In the genomic region with DNA sequence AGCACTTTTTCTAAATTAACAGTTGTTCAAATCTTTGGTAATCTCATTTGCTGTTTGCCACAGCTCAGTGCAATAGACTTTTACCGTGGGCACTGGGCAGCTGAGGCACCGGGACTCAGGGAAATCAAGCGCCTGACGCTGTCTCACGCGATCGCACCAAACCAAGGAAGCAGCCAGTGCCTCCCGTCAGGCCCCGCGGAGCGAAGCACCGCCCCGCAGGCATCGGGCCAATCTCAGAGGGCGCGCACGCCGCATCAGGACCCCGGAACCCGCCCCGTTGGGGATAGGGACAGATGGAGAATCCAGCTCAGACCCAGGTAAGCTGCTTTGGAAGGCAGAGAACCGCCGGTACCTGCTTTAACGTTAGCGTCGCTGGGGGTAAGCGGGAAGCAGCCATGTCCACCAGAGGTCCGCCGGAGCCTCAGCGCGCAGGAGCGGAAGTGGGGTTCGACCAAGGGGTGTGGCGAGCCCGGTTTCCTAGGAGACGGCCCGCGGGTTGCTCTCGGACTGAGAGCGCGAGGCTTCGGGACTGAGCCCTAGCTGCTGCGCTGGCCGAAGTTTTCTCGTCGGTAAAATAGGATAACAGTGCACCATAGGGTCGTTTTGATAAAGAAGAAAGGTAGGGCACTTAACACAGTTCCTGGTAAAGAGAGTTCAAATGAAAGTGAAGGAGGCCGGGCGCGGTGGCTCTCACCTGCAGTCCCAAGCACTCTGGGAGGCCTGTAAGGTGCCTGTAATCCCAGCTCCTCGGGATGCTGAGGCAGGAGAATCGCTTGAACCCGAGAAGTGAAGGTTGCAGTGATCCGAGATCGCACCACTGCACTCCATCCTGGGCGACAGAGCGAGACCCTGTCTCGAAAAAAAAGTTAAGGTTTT, we compare ENCODE assay signal across 8 cellular contexts. TPM values are rescaled to one million over a fixed set of nuclear protein-coding genes. Genes with fewer than 3 reads are reported as not detected.
DNase-seq lines count a peak whose midpoint lies in the region; ATAC-seq, FAIRE-seq and TF ChIP-seq lines count a peak whose summit lies in the region.

A gene with protein sequence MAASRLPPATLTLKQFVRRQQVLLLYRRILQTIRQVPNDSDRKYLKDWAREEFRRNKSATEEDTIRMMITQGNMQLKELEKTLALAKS (minus strand): TSS at position 428 of the 876 bp plus-strand sequence. CDS start 31 bp downstream, at position 397.

- peak within 1 kb of the TSS; percentile 99 for H3K27ac Mint-ChIP-seq in activated T-cell treated with anti-CD3 and anti-CD28 coated beads, Interleukin-2, amount 50 U/mL, for 72 hours

- no peaks in the 10 kb centered on the region for H3K9me3 ChIP-seq in KOPT-K1 (ENCODE audit: insufficient read depth, low read length, poor library complexity, severe bottlenecking)
- H3K9me3 ChIP-seq in esophagus squamous epithelium, result no peaks in the 10 kb centered on the region

- H3K4me1 ChIP-seq in esophagus squamous epithelium, result peaks cover 0 to 22% (median 8%) of the 10 kb centered on the region in 3 donors

- peak within 1 kb of the TSS; percentile 81 to 97 for H3K4me3 Mint-ChIP-seq in activated T-cell treated with anti-CD3 and anti-CD28 coated beads, Interleukin-2, amount 50 U/mL, for 72 hours

- H3K27me3 Mint-ChIP-seq in activated T-cell treated with anti-CD3 and anti-CD28 coated beads, Interleukin-2, amount 50 U/mL, for 72 hours (ENCODE audit: low read depth), result no peaks in the 10 kb centered on the region

- H3K4me1 Mint-ChIP-seq in activated T-cell treated with anti-CD3 and anti-CD28 coated beads, Interleukin-2, amount 50 U/mL, for 72 hours (ENCODE audit: low read depth), result peaks cover 32% of the 10 kb centered on the region

- H3K9me3 Mint-ChIP-seq in activated T-cell treated with anti-CD3 and anti-CD28 coated beads, Interleukin-2, amount 50 U/mL, for 72 hours, result no peaks in the 10 kb centered on the region

- no peak for FAIRE-seq in RCC 7860 (lab: Jason Lieb, UNC)

- peak in 1 of 6 experiments; percentile 32 for TF ChIP-seq CTCF in esophagus squamous epithelium (IDR thresholded peaks at IDR 0.05)

- H3K36me3 ChIP-seq in KOPT-K1 (ENCODE audit: insufficient read depth, low read length) (peaks cover 51% of the 10 kb centered on the region), esophagus squamous epithelium (peaks cover 0 to 48% (median 4%) of the 10 kb centered on the region in 3 donors)

- 5 to 15% methylated on average over 9 to 16 of the region's 58 CpGs for WGBS in esophagus squamous epithelium, 2 donors

- H3K27ac ChIP-seq in KOPT-K1 (ENCODE audit: low read depth, low read length, poor library complexity, severe bottlenecking) (peak within 1 kb of the TSS; percentile 92), esophagus squamous epithelium (peak within 1 kb of the TSS; percentile 89 to 98 (median 93))

- intact Hi-C loops in esophagus squamous epithelium (cut with DNase I), result no loop called here

- no peaks in the 10 kb centered on the region for H3K27me3 ChIP-seq in esophagus squamous epithelium

- peak; percentile 98 for ATAC-seq in GM21786 (IDR thresholded peaks at IDR 0.05; ENCODE audit: unreplicated experiment)
- peak; percentile 97 to 98 for ATAC-seq in activated T-cell treated with anti-CD3 and anti-CD28 coated beads, Interleukin-2, amount 50 U/mL, for 72 hours (replicated peaks in 1 of 2)

- H3K36me3 Mint-ChIP-seq in activated T-cell treated with anti-CD3 and anti-CD28 coated beads, Interleukin-2, amount 50 U/mL, for 72 hours (ENCODE audit: insufficient read depth in 2 of 2), result peaks cover 9 to 13% of the 10 kb centered on the region in 2 donors

- peak within 1 kb of the TSS; percentile 64 to 88 (median 78) for H3K4me3 ChIP-seq in esophagus squamous epithelium

- DNase-seq in DMS79 treated with DMSO at 0.1 percent for 48 hours (lab: John Stamatoyannopoulos, UW), result peak; percentile 83
- peak; percentile 78 for DNase-seq in RCC 7860 (ENCODE audit: low spot score)
- DNase-seq in activated T-cell treated with anti-CD3 and anti-CD28 coated beads, Interleukin-2, amount 50 U/mL, for 72 hours, result peak; percentile 94 to 95
- DNase-seq in esophagus squamous epithelium (lab: John Stamatoyannopoulos, UW), result peak; percentile 73
- DNase-seq in myocyte (ENCODE audit: low read depth), result peak; percentile 96
- peak; percentile 83 to 88 for DNase-seq in stimulated activated CD8-positive, alpha-beta memory T cell treated with anti-CD3 and anti-CD28 coated beads, Interleukin-7, amount 100 ng/mL, for 48 hours (ENCODE audit: extremely low read depth in 1 of 2, low read depth in 1 of 2)

- peak in 3 of 4 donors; percentile 61 to 78 (median 66) for TF ChIP-seq POLR2A in esophagus squamous epithelium (IDR thresholded peaks at IDR 0.05)

RNA-seq across cellular contexts. Expression of the gene that starts here (rescaled TPM):
- total RNA-seq in activated T-cell treated with anti-CD3 and anti-CD28 coated beads, Interleukin-2, amount 50 U/mL, for 72 hours, result 10 to 100 TPM; 17.9 to 18.4 TPM
- 10 to 100 TPM in 3 of 4 donors, 1 to 10 TPM in 1; 4.6 to 16.6 (median 15.1) TPM for total RNA-seq in esophagus squamous epithelium
- total RNA-seq in myocyte, result 44.3 and 46.4 TPM in 2 replicates
- 19.5 TPM for polyA plus RNA-seq in myocyte (2012)

Comparison
In these comparisons a context has a peak if more than half of its experiments do, and no peak if none do; other contexts are left out.
1. Peak in every context shown above with its lines: DNase-seq, ATAC-seq, H3K4me3 ChIP-seq and H3K27ac ChIP-seq.